ENCODE assay signal across 14 cellular contexts in genomic region chr4:4426511-4427477, GRCh38. TPM values are rescaled to one million over a fixed set of nuclear protein-coding genes. Genes with fewer than 3 reads are reported as not detected.
A peak's percentile ranks its signal among the peaks of the same experiment; 100 is the strongest.
DNase-seq lines count a peak whose midpoint lies in the region; ATAC-seq and TF ChIP-seq lines count a peak whose summit lies in the region.
"Had no signal": no experiment of that assay in that cellular context is flagged by ENCODE, and none has a peak within 500 bp of the region (broad histone marks: within the 10 kb centered on the region; RNA-seq: fewer than 3 reads in every experiment).

No MANE protein-coding gene starts in this region.

- H3K27me3 ChIP-seq in brain microvascular endothelial cell (replicated peaks) (no peaks in the 10 kb centered on the region), mesendoderm (ENCODE audit: insufficient read depth, low read length, poor library complexity) (no peaks in the 10 kb centered on the region)
- H3K27me3 ChIP-seq: upper lobe of right lung had no signal

- no peak overlapping the region for H3K27ac ChIP-seq in brain microvascular endothelial cell
- H3K27ac ChIP-seq in mesendoderm (ENCODE audit: low read depth, low read length) = no peak overlapping the region
- H3K27ac ChIP-seq: upper lobe of right lung had no signal

- peaks cover 15% of the 10 kb centered on the region for H3K36me3 Mint-ChIP-seq in activated naive CD8-positive, alpha-beta T cell treated with anti-CD3 and anti-CD28 coated beads, Interleukin-2, amount 50 U/mL, for 24 hours (ENCODE audit: low read depth)
- peaks cover 2% of the 10 kb centered on the region for H3K36me3 Mint-ChIP-seq in activated naive CD8-positive, alpha-beta T cell treated with anti-CD3 and anti-CD28 coated beads for 36 hours
- no peaks in the 10 kb centered on the region for H3K36me3 Mint-ChIP-seq in Calu3 (ENCODE audit: insufficient read depth, unreplicated experiment)

- no peak overlapping the region for H2BK120ac ChIP-seq in mesendoderm (ENCODE audit: low read depth, low read length)

- H2BK15ac ChIP-seq in mesendoderm (replicated peaks; ENCODE audit: low read depth) = no peak overlapping the region

- peak overlapping the region; percentile 8 for H3K27ac Mint-ChIP-seq in activated naive CD8-positive, alpha-beta T cell treated with anti-CD3 and anti-CD28 coated beads, Interleukin-2, amount 50 U/mL, for 24 hours
- H3K27ac Mint-ChIP-seq in activated naive CD8-positive, alpha-beta T cell treated with anti-CD3 and anti-CD28 coated beads for 36 hours = no peak overlapping the region
- no peak overlapping the region for H3K27ac Mint-ChIP-seq in Calu3 (ENCODE audit: unreplicated experiment)
- H3K27ac Mint-ChIP-seq: activated naive CD8-positive, alpha-beta T cell had no signal

- no peak overlapping the region for H2BK5ac ChIP-seq in mesendoderm (ENCODE audit: low read length)

- H3K4me1 ChIP-seq in mesendoderm (ENCODE audit: control insufficient read depth, low read depth, low read length) = peaks cover 7% of the 10 kb centered on the region
- H3K4me1 ChIP-seq: upper lobe of right lung had no signal

- H3K36me3 ChIP-seq in brain microvascular endothelial cell (replicated peaks) (peaks cover 2% of the 10 kb centered on the region), mesendoderm (ENCODE audit: control insufficient read depth, insufficient read depth, low read length) (no peaks in the 10 kb centered on the region)

- CTCF ChIA-PET in Calu3 (lab: Charles Lee) = no interaction called here

- H3K18ac ChIP-seq in mesendoderm (ENCODE audit: low read length) = no peak overlapping the region

- no peaks in the 10 kb centered on the region for H3K27me3 Mint-ChIP-seq in activated naive CD8-positive, alpha-beta T cell treated with anti-CD3 and anti-CD28 coated beads, Interleukin-2, amount 50 U/mL, for 24 hours
- H3K27me3 Mint-ChIP-seq in activated naive CD8-positive, alpha-beta T cell treated with anti-CD3 and anti-CD28 coated beads for 36 hours = no peaks in the 10 kb centered on the region
- no peaks in the 10 kb centered on the region for H3K27me3 Mint-ChIP-seq in Calu3 (ENCODE audit: unreplicated experiment)
- H3K27me3 Mint-ChIP-seq: activated naive CD8-positive, alpha-beta T cell had no signal

- no peak overlapping the region for H3K9ac ChIP-seq in mesendoderm (ENCODE audit: low read length)

- H3K4me1 Mint-ChIP-seq in activated naive CD8-positive, alpha-beta T cell treated with anti-CD3 and anti-CD28 coated beads, Interleukin-2, amount 50 U/mL, for 24 hours = peaks cover 4% of the 10 kb centered on the region
- peaks cover 6% of the 10 kb centered on the region for H3K4me1 Mint-ChIP-seq in activated naive CD8-positive, alpha-beta T cell treated with anti-CD3 and anti-CD28 coated beads for 36 hours
- no peaks in the 10 kb centered on the region for H3K4me1 Mint-ChIP-seq in Calu3 (ENCODE audit: low read depth, unreplicated experiment)

- H3K4me2 ChIP-seq in mesendoderm (ENCODE audit: low read length) = no peak overlapping the region

- no TSS peak for BruUV-seq in Calu3 (replicated peaks; lab: Mats Ljungman, UMichigan)

- TF ChIP-seq CTCF in brain microvascular endothelial cell (IDR thresholded peaks at IDR 0.05; ENCODE audit: low read depth, low read length, missing control alignments) = peak; percentile 55
- no peak for TF ChIP-seq CTCF in Calu3 (IDR thresholded peaks at IDR 0.05; ENCODE audit: unreplicated experiment)

- in situ Hi-C loops in brain microvascular endothelial cell (cut with HindIII; ENCODE audit: low pct_ligation_motif_present, low sequenced_read_pairs) = no loop called here

- ATAC-seq in activated naive CD8-positive, alpha-beta T cell treated with anti-CD3 and anti-CD28 coated beads, Interleukin-2, amount 50 U/mL, for 24 hours = no peak
- ATAC-seq in GM19467 (IDR thresholded peaks at IDR 0.05; ENCODE audit: unreplicated experiment) = no peak
- ATAC-seq: Panc1, upper lobe of right lung had no signal

- H3K23ac ChIP-seq in mesendoderm (ENCODE audit: low read length) = no peak overlapping the region

- no peaks in the 10 kb centered on the region for H3K79me1 ChIP-seq in mesendoderm (ENCODE audit: low read length)

- H3K9me3 Mint-ChIP-seq in activated naive CD8-positive, alpha-beta T cell treated with anti-CD3 and anti-CD28 coated beads, Interleukin-2, amount 50 U/mL, for 24 hours = no peaks in the 10 kb centered on the region
- H3K9me3 Mint-ChIP-seq in activated naive CD8-positive, alpha-beta T cell treated with anti-CD3 and anti-CD28 coated beads for 36 hours = no peaks in the 10 kb centered on the region
- no peaks in the 10 kb centered on the region for H3K9me3 Mint-ChIP-seq in Calu3 (ENCODE audit: low read depth, unreplicated experiment)

- no peak overlapping the region for H3K4me3 Mint-ChIP-seq in activated naive CD8-positive, alpha-beta T cell treated with anti-CD3 and anti-CD28 coated beads, Interleukin-2, amount 50 U/mL, for 24 hours
- H3K4me3 Mint-ChIP-seq in activated naive CD8-positive, alpha-beta T cell treated with anti-CD3 and anti-CD28 coated beads for 36 hours = no peak overlapping the region
- no peak overlapping the region for H3K4me3 Mint-ChIP-seq in Calu3 (ENCODE audit: low read depth, unreplicated experiment)
- H3K4me3 Mint-ChIP-seq: activated naive CD8-positive, alpha-beta T cell had no signal

- H4K5ac ChIP-seq in mesendoderm (ENCODE audit: low read length) = no peak overlapping the region

- H3K4ac ChIP-seq in mesendoderm (ENCODE audit: low read depth, low read length) = no peak overlapping the region

- DNase-seq in activated naive CD8-positive, alpha-beta T cell treated with anti-CD3 and anti-CD28 coated beads, Interleukin-2, amount 50 U/mL, for 24 hours = no peak
- no peak for DNase-seq in activated naive CD8-positive, alpha-beta T cell treated with anti-CD3 and anti-CD28 coated beads for 36 hours
- DNase-seq in brain microvascular endothelial cell (no peak), mesendoderm (peak; percentile 71), SW480 (ENCODE audit: low spot score) (no peak), GOT3 (lab: John Stamatoyannopoulos, UW) (no peak), Calu3 (no peak)
- DNase-seq: cortex of kidney, DMS53, T-helper 9 cell, upper lobe of right lung had no signal

- WGBS in mesendoderm (ENCODE audit: extremely low coverage, insufficient coverage, low lambda C conversion rate) = no CpG with 5 or more reads among the region's 18 CpGs

- no peaks in the 10 kb centered on the region for H3K79me2 ChIP-seq in mesendoderm (ENCODE audit: control insufficient read depth, insufficient read depth, low read length)

- no peak overlapping the region for H4K8ac ChIP-seq in mesendoderm (ENCODE audit: low read depth, low read length)

- no peak overlapping the region for H3K4me3 ChIP-seq in brain microvascular endothelial cell (ENCODE audit: low read depth, low read length)
- H3K4me3 ChIP-seq in mesendoderm (ENCODE audit: low read length) = no peak overlapping the region
- H3K4me3 ChIP-seq: upper lobe of right lung had no signal

- no peak overlapping the region for H2AK5ac ChIP-seq in mesendoderm (ENCODE audit: low read length)

- no peak overlapping the region for H3K56ac ChIP-seq in mesendoderm (ENCODE audit: low read length)

- intact Hi-C loops in Calu3 (cut with micrococcal nuclease; ENCODE audit: unreplicated experiment) = no loop called here

RNA-seq across cellular contexts. Expression of gene NSG1, which starts 39.9 kb away (rescaled TPM):
- total RNA-seq in activated naive CD8-positive, alpha-beta T cell treated with anti-CD3 and anti-CD28 coated beads for 36 hours = 1 to 10 TPM; 3.8 to 4.7 TPM
- 24.5 TPM for polyA plus RNA-seq in mesendoderm (2013, experiment 1 of 2)
- 28.1 TPM for polyA plus RNA-seq in mesendoderm (2013, experiment 2 of 2)
- total RNA-seq in Calu3 (2022) = not detected in 2 replicates
